3 cellular contexts compared by ENCODE assay signal in the genomic region with DNA sequence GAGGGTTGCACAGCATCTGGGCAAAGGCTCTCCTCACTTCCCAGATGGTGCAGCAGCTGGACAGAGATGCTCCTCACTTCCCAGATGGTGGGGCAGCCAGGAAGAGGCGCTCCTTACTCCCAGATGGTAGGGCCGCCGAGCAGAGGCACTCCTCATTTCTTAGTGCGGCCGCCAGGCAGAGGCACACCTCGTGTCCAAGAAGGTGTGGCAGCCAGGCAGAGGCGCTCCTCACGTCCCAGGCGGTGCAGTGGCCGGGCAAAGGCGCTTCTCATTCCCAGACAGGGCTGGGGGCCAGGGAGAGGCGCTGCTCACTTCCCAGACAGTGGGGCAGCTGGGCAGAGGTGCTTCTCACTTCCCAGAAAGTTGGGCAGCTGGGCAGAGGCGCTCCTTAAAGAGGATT.
TF ChIP-seq lines count a peak whose summit lies in the region.

No MANE protein-coding gene starts in this region.

TF ChIP-seq in GM23338, 12 proteins besides CTCF, POLR2A, EP300 and RAD21:
- TF ChIP-seq POLR2AphosphoS5 (IDR thresholded peaks at IDR 0.05; ENCODE audit: low read depth) (0 out of 2 replicates have a peak, but pooled peaks have one; percentile 30), STAT1 (IDR thresholded peaks at IDR 0.05; ENCODE audit: unreplicated experiment) (no peak)

TF ChIP-seq in WTC11, 78 proteins besides CTCF, POLR2A, EP300 and RAD21:
- TF ChIP-seq, protein P1, sequence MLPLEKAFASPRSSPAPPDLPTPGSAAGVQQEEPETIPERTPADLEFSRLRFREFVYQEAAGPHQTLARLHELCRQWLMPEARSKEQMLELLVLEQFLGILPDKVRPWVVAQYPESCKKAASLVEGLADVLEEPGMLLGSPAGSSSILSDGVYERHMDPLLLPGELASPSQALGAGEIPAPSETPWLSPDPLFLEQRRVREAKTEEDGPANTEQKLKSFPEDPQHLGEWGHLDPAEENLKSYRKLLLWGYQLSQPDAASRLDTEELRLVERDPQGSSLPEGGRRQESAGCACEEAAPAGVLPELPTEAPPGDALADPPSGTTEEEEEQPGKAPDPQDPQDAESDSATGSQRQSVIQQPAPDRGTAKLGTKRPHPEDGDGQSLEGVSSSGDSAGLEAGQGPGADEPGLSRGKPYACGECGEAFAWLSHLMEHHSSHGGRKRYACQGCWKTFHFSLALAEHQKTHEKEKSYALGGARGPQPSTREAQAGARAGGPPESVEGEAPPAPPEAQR (CRISPR knock-in tag; IDR thresholded peaks at IDR 0.05) = no peak
- TF ChIP-seq ZNF263 (CRISPR knock-in tag; IDR thresholded peaks at IDR 0.05; ENCODE audit: low read depth) (no peak), RELA (CRISPR knock-in tag; IDR thresholded peaks at IDR 0.05; ENCODE audit: borderline replicate concordance) (no peak), SOX15 (CRISPR knock-in tag; IDR thresholded peaks at IDR 0.05) (no peak), ZNF317 (CRISPR knock-in tag; IDR thresholded peaks at IDR 0.05; ENCODE audit: borderline replicate concordance, low read depth) (no peak), MYBL2 (CRISPR knock-in tag; IDR thresholded peaks at IDR 0.05) (no peak), ZNF138 (CRISPR knock-in tag; conservative IDR thresholded peaks at IDR 0.05) (no peak), CBFB (CRISPR knock-in tag; IDR thresholded peaks at IDR 0.05; ENCODE audit: low read depth) (no peak), EMX1 (CRISPR knock-in tag; IDR thresholded peaks at IDR 0.05) (no peak)
- TF ChIP-seq, protein P2, sequence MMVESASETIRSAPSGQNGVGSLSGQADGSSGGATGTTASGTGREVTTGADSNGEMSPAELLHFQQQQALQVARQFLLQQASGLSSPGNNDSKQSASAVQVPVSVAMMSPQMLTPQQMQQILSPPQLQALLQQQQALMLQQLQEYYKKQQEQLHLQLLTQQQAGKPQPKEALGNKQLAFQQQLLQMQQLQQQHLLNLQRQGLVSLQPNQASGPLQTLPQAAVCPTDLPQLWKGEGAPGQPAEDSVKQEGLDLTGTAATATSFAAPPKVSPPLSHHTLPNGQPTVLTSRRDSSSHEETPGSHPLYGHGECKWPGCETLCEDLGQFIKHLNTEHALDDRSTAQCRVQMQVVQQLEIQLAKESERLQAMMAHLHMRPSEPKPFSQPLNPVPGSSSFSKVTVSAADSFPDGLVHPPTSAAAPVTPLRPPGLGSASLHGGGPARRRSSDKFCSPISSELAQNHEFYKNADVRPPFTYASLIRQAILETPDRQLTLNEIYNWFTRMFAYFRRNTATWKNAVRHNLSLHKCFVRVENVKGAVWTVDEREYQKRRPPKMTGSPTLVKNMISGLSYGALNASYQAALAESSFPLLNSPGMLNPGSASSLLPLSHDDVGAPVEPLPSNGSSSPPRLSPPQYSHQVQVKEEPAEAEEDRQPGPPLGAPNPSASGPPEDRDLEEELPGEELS (CRISPR knock-in tag; IDR thresholded peaks at IDR 0.05) = no peak
- TF ChIP-seq, protein P3, sequence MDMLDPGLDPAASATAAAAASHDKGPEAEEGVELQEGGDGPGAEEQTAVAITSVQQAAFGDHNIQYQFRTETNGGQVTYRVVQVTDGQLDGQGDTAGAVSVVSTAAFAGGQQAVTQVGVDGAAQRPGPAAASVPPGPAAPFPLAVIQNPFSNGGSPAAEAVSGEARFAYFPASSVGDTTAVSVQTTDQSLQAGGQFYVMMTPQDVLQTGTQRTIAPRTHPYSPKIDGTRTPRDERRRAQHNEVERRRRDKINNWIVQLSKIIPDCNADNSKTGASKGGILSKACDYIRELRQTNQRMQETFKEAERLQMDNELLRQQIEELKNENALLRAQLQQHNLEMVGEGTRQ (CRISPR knock-in tag; IDR thresholded peaks at IDR 0.05) = no peak
- TF ChIP-seq, protein P4, sequence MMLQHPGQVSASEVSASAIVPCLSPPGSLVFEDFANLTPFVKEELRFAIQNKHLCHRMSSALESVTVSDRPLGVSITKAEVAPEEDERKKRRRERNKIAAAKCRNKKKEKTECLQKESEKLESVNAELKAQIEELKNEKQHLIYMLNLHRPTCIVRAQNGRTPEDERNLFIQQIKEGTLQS (CRISPR knock-in tag; conservative IDR thresholded peaks at IDR 0.05) = no peak

TF ChIP-seq in H1, 55 proteins besides CTCF, POLR2A, EP300 and RAD21:
- TF ChIP-seq RNF2 (IDR thresholded peaks at IDR 0.05; ENCODE audit: borderline replicate concordance, low read depth, low read length, missing control alignments, poor library complexity, severe bottlenecking) = no peak
- TF ChIP-seq, protein P3 (IDR thresholded peaks at IDR 0.05; ENCODE audit: low read length) = no peak
- TF ChIP-seq TAF1 (IDR thresholded peaks at IDR 0.05; ENCODE audit: low read depth, low read length) = no peak
- peak; percentile 64 for TF ChIP-seq POLR2AphosphoS5 (IDR thresholded peaks at IDR 0.05; ENCODE audit: low read depth, low read length)
- no peak for TF ChIP-seq CREB1 (IDR thresholded peaks at IDR 0.05)
TF ChIP-seq in H1: peak in this region for 1.
